In genomic region chr1:202019235-202019558, GRCh38 we compare ENCODE assay signal across 1 cellular context. TPM values are rescaled to one million over a fixed set of nuclear protein-coding genes. Genes with fewer than 3 reads are reported as not detected.
"Had no signal": no experiment of that assay in that cellular context is flagged by ENCODE, and none has a peak within 500 bp of the region (broad histone marks: within the 10 kb centered on the region; RNA-seq: fewer than 3 reads in every experiment).

No MANE protein-coding gene starts in this region.

RNA-seq across cellular contexts. Expression of gene ELF3, which starts 8.8 kb away (rescaled TPM):
- total RNA-seq: myocyte had no signal
